Comparison of ENCODE assay signal across 1 cellular context in the genomic region with DNA sequence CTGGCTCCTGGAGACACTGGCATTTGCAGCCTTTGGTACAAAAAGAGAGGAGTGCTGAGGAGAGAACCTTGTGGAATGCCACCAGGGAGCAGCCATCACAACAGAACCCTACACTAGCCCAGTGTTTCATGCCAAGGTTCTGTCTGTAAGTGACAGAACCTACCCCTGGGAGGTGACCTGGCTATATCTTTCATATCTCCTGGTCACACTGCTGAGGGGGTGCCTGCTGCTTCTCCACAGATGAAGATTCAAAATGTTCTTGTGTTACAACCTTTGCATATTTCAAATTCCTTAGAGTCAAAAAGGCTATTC.
TF ChIP-seq lines count a peak whose summit lies in the region.

No MANE protein-coding gene starts in this region.

TF ChIP-seq in IMR-90, 13 proteins besides CTCF, POLR2A, EP300 and RAD21:
- no peak for TF ChIP-seq NFE2L2 (IDR thresholded peaks at IDR 0.05; ENCODE audit: low read depth, low read length)
- no peak for TF ChIP-seq CHD1 (IDR thresholded peaks at IDR 0.05; ENCODE audit: low read depth, low read length)
- TF ChIP-seq CEBPB (IDR thresholded peaks at IDR 0.05; ENCODE audit: low read depth, low read length): no peak
- no peak for TF ChIP-seq RFX5 (IDR thresholded peaks at IDR 0.05; ENCODE audit: low read depth, low read length)
- no peak for TF ChIP-seq MXI1 (IDR thresholded peaks at IDR 0.05; ENCODE audit: borderline replicate concordance, low read depth, low read length)
- no peak for TF ChIP-seq SMC3 (IDR thresholded peaks at IDR 0.05; ENCODE audit: low read depth, low read length)
- no peak for TF ChIP-seq BHLHE40 (IDR thresholded peaks at IDR 0.05; ENCODE audit: low read depth, low read length)
- TF ChIP-seq FOS (IDR thresholded peaks at IDR 0.05; ENCODE audit: low read depth, low read length): no peak
- TF ChIP-seq MAFK (IDR thresholded peaks at IDR 0.05; ENCODE audit: low read depth, low read length): no peak
- TF ChIP-seq, protein P1, sequence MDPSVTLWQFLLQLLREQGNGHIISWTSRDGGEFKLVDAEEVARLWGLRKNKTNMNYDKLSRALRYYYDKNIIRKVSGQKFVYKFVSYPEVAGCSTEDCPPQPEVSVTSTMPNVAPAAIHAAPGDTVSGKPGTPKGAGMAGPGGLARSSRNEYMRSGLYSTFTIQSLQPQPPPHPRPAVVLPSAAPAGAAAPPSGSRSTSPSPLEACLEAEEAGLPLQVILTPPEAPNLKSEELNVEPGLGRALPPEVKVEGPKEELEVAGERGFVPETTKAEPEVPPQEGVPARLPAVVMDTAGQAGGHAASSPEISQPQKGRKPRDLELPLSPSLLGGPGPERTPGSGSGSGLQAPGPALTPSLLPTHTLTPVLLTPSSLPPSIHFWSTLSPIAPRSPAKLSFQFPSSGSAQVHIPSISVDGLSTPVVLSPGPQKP (IDR thresholded peaks at IDR 0.05; ENCODE audit: borderline replicate concordance, low read depth, low read length): no peak
